In the genomic region with DNA sequence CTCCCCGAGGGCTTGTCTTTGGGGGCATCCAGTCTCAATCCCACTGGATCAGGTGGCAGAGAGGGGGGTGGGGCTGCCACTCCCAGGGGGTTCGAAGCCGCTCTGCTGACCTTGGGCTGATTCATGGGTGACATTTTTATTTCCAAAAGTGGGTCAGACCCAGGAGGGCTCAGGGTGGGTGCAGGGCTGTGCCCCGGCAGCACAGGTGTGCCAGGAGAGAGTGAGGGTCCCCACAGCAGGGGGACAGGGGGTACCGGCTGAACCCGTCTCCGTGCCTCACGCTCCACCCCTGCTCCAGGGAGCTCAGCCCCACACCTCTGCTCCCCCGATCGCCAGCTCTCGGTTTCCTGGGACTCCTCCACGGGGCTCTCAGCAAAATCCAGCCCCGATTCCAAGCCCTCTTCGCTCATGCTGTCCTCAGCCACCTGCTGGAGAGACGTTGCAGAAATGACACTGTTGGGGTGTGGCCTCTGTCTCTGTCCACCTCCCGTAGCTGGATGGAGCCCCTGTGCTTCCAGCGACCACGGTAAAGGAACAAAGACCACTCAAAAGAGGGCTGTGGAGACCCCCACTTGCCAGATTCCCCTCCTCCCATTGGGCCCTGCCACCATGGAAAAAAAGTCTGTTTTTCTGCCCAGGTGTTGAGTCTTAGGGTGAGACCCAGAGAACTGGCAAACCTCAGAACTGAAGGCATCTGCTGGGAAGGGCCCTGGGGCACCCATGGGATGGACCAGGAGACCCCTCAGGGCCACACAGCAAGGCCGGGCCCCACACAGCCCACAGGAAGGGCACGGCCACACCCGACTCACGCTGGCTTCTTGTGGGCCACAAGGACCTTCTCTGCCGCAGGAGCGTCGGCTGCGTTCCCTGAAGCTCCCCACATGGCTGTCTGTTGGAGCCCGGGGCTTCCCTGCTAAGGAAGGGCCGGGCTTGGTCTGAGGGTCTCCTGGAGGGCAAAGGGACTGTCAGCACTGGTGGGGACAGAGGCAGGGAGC, we compare ENCODE assay signal across 18 cellular contexts. TPM values are rescaled to one million over a fixed set of nuclear protein-coding genes. Genes with fewer than 3 reads are reported as not detected.
DNase-seq lines count a peak whose midpoint lies in the region; ATAC-seq, FAIRE-seq and TF ChIP-seq lines count a peak whose summit lies in the region.
"Had no signal": no experiment of that assay in that cellular context is flagged by ENCODE, and none has a peak within 500 bp of the region (broad histone marks: within the 10 kb centered on the region; RNA-seq: fewer than 3 reads in every experiment).

No MANE protein-coding gene starts in this region.

- H3K79me2 ChIP-seq in GM12878 (ENCODE audit: control insufficient read depth, insufficient read depth, low read length) = no peaks in the 10 kb centered on the region

- H3K27ac ChIP-seq in GM12878 (ENCODE audit: control insufficient read depth, insufficient read depth) (no peak overlapping the region), sigmoid colon (no peak overlapping the region)
- H3K27ac ChIP-seq: SJCRH30 had no signal

- H3K27me3 Mint-ChIP-seq in MCF 10A (ENCODE audit: insufficient read depth, unreplicated experiment) = no peaks in the 10 kb centered on the region
- H3K27me3 Mint-ChIP-seq in HFFc6 (ENCODE audit: insufficient read depth) = peaks cover 5% of the 10 kb centered on the region
- H3K27me3 Mint-ChIP-seq: CD4-positive, CD25-positive, alpha-beta regulatory T cell had no signal

- no peak overlapping the region for H2AFZ ChIP-seq in GM12878 (ENCODE audit: control insufficient read depth, low read depth, low read length)

- CTCF ChIA-PET in MCF 10A (lab: Yijun Ruan, JAX) = interaction anchor here (0.5 to 0.7 kb wide), 3 partner anchors 9 to 28 kb away, joined by 3 read pairs; no protein-coding TSS in a partner anchor
- CTCF ChIA-PET in GM12878 (lab: Yijun Ruan, JAX) = no interaction called here

- DNase-seq in T47D (ENCODE audit: low read depth in 1 of 2, low spot score in 1 of 2) = peak; percentile 73 to 89
- no peak for DNase-seq in MCF 10A (ENCODE audit: unreplicated experiment)
- DNase-seq in HFFc6 = no peak
- no peak for DNase-seq in GM12878 (ENCODE audit: low read depth, low spot score)
- DNase-seq in retinal pigment epithelial cell (ENCODE audit: low read depth) = no peak
- no peak for DNase-seq in activated CD8-positive, alpha-beta memory T cell treated with anti-CD3 and anti-CD28 coated beads, Interleukin-2, amount 50 U/mL, for 4 hours
- no peak for DNase-seq in sigmoid colon
- DNase-seq: CD4-positive, CD25-positive, alpha-beta regulatory T cell; effector memory CD4-positive, alpha-beta T cell; NCI-H345; posterior cingulate gyrus; stimulated activated naive B cell treated with anti-CD40 and anti-IgM and Interleukin-4, amounts not matched to agents 10 μg/mL and 1 μg/mL and 100 μg/mL, for 72 hours had no signal

- H3K4me1 Mint-ChIP-seq in MCF 10A (ENCODE audit: insufficient read depth, unreplicated experiment) = peaks cover 7% of the 10 kb centered on the region
- peaks cover 9% of the 10 kb centered on the region for H3K4me1 Mint-ChIP-seq in HFFc6 (ENCODE audit: low read depth)
- H3K4me1 Mint-ChIP-seq: CD4-positive, CD25-positive, alpha-beta regulatory T cell had no signal

- no peak for FAIRE-seq in GM12878 (lab: Jason Lieb, UNC)
- FAIRE-seq: astrocyte had no signal

- POLR2A ChIA-PET in MCF 10A (lab: Yijun Ruan, JAX) = no interaction called here
- POLR2A ChIA-PET in GM12878 (lab: Charles Lee) = no interaction called here

- no peak overlapping the region for H3K4me3 ChIP-seq in GM12878
- no peak overlapping the region for H3K4me3 ChIP-seq in retinal pigment epithelial cell (ENCODE audit: low read length)
- no peak overlapping the region for H3K4me3 ChIP-seq in sigmoid colon
- H3K4me3 ChIP-seq: lung, SJCRH30 had no signal

- no peaks in the 10 kb centered on the region for H4K20me1 ChIP-seq in GM12878 (ENCODE audit: control insufficient read depth, insufficient read depth)

- H3K27me3 ChIP-seq in GM12878 (replicated peaks in 1 of 2; ENCODE audit: control insufficient read depth in 2 of 2, insufficient read depth in 2 of 2, low read length in 1 of 2) (no peaks in the 10 kb centered on the region; a peak in 2 of 4 replicates), sigmoid colon (peaks cover 0 to 36% (median 4%) of the 10 kb centered on the region in 3 donors)

- no peaks in the 10 kb centered on the region for H3K4me1 ChIP-seq in GM12878 (ENCODE audit: control insufficient read depth, insufficient read depth, low read length)
- no peaks in the 10 kb centered on the region for H3K4me1 ChIP-seq in sigmoid colon

- SMC1A ChIA-PET in GM12878 (lab: Charles Lee; ENCODE audit: uncharacterized antibody, unreplicated experiment) = no interaction called here

- no peak for TF ChIP-seq CTCF in MCF 10A (IDR thresholded peaks at IDR 0.05; ENCODE audit: unreplicated experiment)
- TF ChIP-seq CTCF in HFFc6 (IDR thresholded peaks at IDR 0.05) = peak; percentile 41; the same call in 1 of the 2 replicates
- 0 out of 6 replicates have a peak, but pooled peaks of 1 of the 3 experiments have one; percentile 11 for TF ChIP-seq CTCF in GM12878 (IDR thresholded peaks at IDR 0.05 in 2 of 3, conservative IDR thresholded peaks at IDR 0.05 in 1 of 3; ENCODE audit: control insufficient read depth in 2 of 3, extremely low read depth in 1 of 3, insufficient read depth in 1 of 3, low read depth in 3 of 3, low read length in 3 of 3)
- TF ChIP-seq CTCF in retinal pigment epithelial cell (conservative IDR thresholded peaks at IDR 0.05; ENCODE audit: low read depth, low read length) = peak; percentile 16
- no peak for TF ChIP-seq CTCF in sigmoid colon (IDR thresholded peaks at IDR 0.05)

- TF ChIP-seq EP300 in GM12878 (IDR thresholded peaks at IDR 0.05; ENCODE audit: borderline replicate concordance in 1 of 2, control insufficient read depth in 1 of 2, low read depth in 2 of 2, low read length in 2 of 2) = no peak
- no peak for TF ChIP-seq EP300 in sigmoid colon (IDR thresholded peaks at IDR 0.05)

- H3K9me3 ChIP-seq in GM12878 (replicated peaks; ENCODE audit: control insufficient read depth, insufficient read depth, low read length) (no peaks in the 10 kb centered on the region), sigmoid colon (no peaks in the 10 kb centered on the region)
- H3K9me3 ChIP-seq: SJCRH30 had no signal

- no peak for TF ChIP-seq RAD21 in GM12878 (IDR thresholded peaks at IDR 0.05; ENCODE audit: insufficient read depth, low read depth, low read length)

- no peak overlapping the region for H3K9ac ChIP-seq in GM12878 (ENCODE audit: control insufficient read depth, insufficient read depth, low read length)

- no peaks in the 10 kb centered on the region for H3K9me3 Mint-ChIP-seq in MCF 10A (ENCODE audit: unreplicated experiment)
- H3K9me3 Mint-ChIP-seq in HFFc6 = no peaks in the 10 kb centered on the region
- H3K9me3 Mint-ChIP-seq: CD4-positive, CD25-positive, alpha-beta regulatory T cell; stimulated activated naive B cell treated with anti-CD40 and anti-IgM and Interleukin-4, amounts not matched to agents 10 μg/mL and 1 μg/mL and 100 μg/mL, for 72 hours had no signal

- TF ChIP-seq POLR2A in GM12878 (IDR thresholded peaks at IDR 0.05; ENCODE audit: low read depth, low read length) (no peak), sigmoid colon (IDR thresholded peaks at IDR 0.05) (no peak)

- H3K4me3 Mint-ChIP-seq in MCF 10A (ENCODE audit: unreplicated experiment) (no peak overlapping the region), HFFc6 (no peak overlapping the region)
- H3K4me3 Mint-ChIP-seq: CD4-positive, CD25-positive, alpha-beta regulatory T cell; stimulated activated naive B cell treated with anti-CD40 and anti-IgM and Interleukin-4, amounts not matched to agents 10 μg/mL and 1 μg/mL and 100 μg/mL, for 72 hours had no signal

- no peak overlapping the region for H3K27ac Mint-ChIP-seq in MCF 10A (ENCODE audit: low read depth, unreplicated experiment)
- no peak overlapping the region for H3K27ac Mint-ChIP-seq in HFFc6
- H3K27ac Mint-ChIP-seq: stimulated activated naive B cell treated with anti-CD40 and anti-IgM and Interleukin-4, amounts not matched to agents 10 μg/mL and 1 μg/mL and 100 μg/mL, for 72 hours had no signal

- peak; percentile 55; the same call in 2 of the 3 replicates for ATAC-seq in GM12878
- no peak for ATAC-seq in HG02642 (IDR thresholded peaks at IDR 0.05; ENCODE audit: poor library complexity, unreplicated experiment)

- 33% methylated on average over 28 of the region's 28 CpGs for WGBS in GM12878 (ENCODE audit: insufficient coverage, insufficient replicate concordance, low lambda C conversion rate, missing lambda C conversion rate)
- WGBS in sigmoid colon, 2 donors = 40 to 63% methylated on average over 28 of the region's 28 CpGs

- BruUV-seq in MCF 10A (replicated peaks; lab: Mats Ljungman, UMichigan) (no TSS peak), GM12878 (replicated peaks; lab: Mats Ljungman, UMichigan) (no TSS peak)

- intact Hi-C loops in MCF 10A (cut with micrococcal nuclease) (no loop called here), GM12878 (cut with micrococcal nuclease; ENCODE audit: unreplicated experiment) (no loop called here), sigmoid colon (cut with DNase I) (no loop called here)

- RAD21 ChIA-PET in GM12878 (lab: Charles Lee; ENCODE audit: unreplicated experiment) = no interaction called here

- H3K36me3 ChIP-seq in GM12878 (ENCODE audit: control insufficient read depth in 2 of 2, insufficient read depth in 2 of 2, low read length in 1 of 2) (no peaks in the 10 kb centered on the region), sigmoid colon (no peaks in the 10 kb centered on the region)
- H3K36me3 ChIP-seq: SJCRH30 had no signal

- no peak overlapping the region for H3K4me2 ChIP-seq in GM12878 (ENCODE audit: control insufficient read depth, insufficient read depth)

- no peaks in the 10 kb centered on the region for H3K36me3 Mint-ChIP-seq in MCF 10A (ENCODE audit: insufficient read depth, unreplicated experiment)
- H3K36me3 Mint-ChIP-seq in HFFc6 (ENCODE audit: low read depth) = no peaks in the 10 kb centered on the region
- H3K36me3 Mint-ChIP-seq: CD4-positive, CD25-positive, alpha-beta regulatory T cell; stimulated activated naive B cell treated with anti-CD40 and anti-IgM and Interleukin-4, amounts not matched to agents 10 μg/mL and 1 μg/mL and 100 μg/mL, for 72 hours had no signal

- in situ Hi-C loops in T47D (cut with HindIII; ENCODE audit: low pct_unique_long_range_greater_than_20kb, low sequenced_read_pairs) (no loop called here), GM12878 (cut with MboI) (no loop called here)

RNA-seq across cellular contexts. Expression of gene QSOX2, which starts 10.6 kb away (rescaled TPM):
- total RNA-seq in MCF 10A (2022) = 23.7 and 27.7 TPM in 2 replicates
- total RNA-seq in HFFc6 (2021; fragmentation: NEBNext Ultra II Directional; extraction: Animal tissue kit (Norgen Biotek cat#: 25700)) = 10 to 100 TPM; 20.1 to 24.9 (median 21.9) TPM
- total RNA-seq in GM12878 (2013; cell fraction: nucleolus; rRNA removed) = 31.6 and 38.4 TPM in 2 replicates
- total RNA-seq in GM12878 (2014; rRNA removed) = 9.0 and 10.1 TPM in 2 replicates
- 7.1 and 7.8 TPM in 2 replicates for total RNA-seq in GM12878 (2014; rRNA removed; fragmentation: Illumina TruSeq; extraction: Trizol)
- total RNA-seq in GM12878 (2021) = 15.8 and 16.1 TPM in 2 replicates
- 4.2 TPM for polyA plus RNA-seq in GM12878 (2011; ENCODE audit: low read depth)
- 11.4 and 15.4 TPM in 2 replicates for polyA plus RNA-seq in GM12878 (2011; rRNA removed)
- 9.9 and 11.1 TPM in 2 replicates for polyA plus RNA-seq in GM12878 (2011; cell fraction: cytosol; rRNA removed)
- polyA plus RNA-seq in GM12878 (2011; cell fraction: nucleus; rRNA removed) = 51.1 and 55.5 TPM in 2 replicates
- polyA plus RNA-seq in GM12878 (2012) = 8.4 and 10.9 TPM in 2 replicates
- polyA plus RNA-seq in GM12878 (2014; fragmentation: Illumina TruSeq; extraction: Trizol) = 7.2 and 9.3 TPM in 2 replicates
- 1 to 10 TPM in 1 of 2 experiments, under 1 TPM in 1; 0.34 to 1.5 TPM for polyA plus RNA-seq in GM12878 (2014; fragmentation: Nextera tagmentation; extraction: Ambion mirVana)
- polyA plus RNA-seq in GM12878 (2014; rRNA removed) = 13.1 and 15.1 TPM in 2 replicates
- polyA plus RNA-seq in GM12878 (2016; fragmentation: Nextera tagmentation; extraction: Ambion mirVana) = 1 to 10 TPM in 1 of 2 experiments, under 1 TPM in 1; 0.45 to 2.1 TPM
- 8.7 and 10.6 TPM in 2 replicates for polyA minus RNA-seq in GM12878 (2011; rRNA and poly(A)+ RNA removed)
- polyA minus RNA-seq in GM12878 (2011; cell fraction: cytosol; rRNA and poly(A)+ RNA removed) = 3.5 and 4.1 TPM in 2 replicates
- polyA minus RNA-seq in GM12878 (2011; cell fraction: nucleus; rRNA and poly(A)+ RNA removed) = 8.6 and 11.9 TPM in 2 replicates
- total RNA-seq in sigmoid colon = 1 to 10 TPM; 3.2 to 6.4 (median 4.8) TPM
- 10 to 100 TPM in 1 of 3 donors, under 1 TPM in 2; 0.60 to 10.1 (median 0.69) TPM for polyA plus RNA-seq in sigmoid colon

RNA-seq across cellular contexts. Expression of gene CCDC187, which starts 47.7 kb away (rescaled TPM):
- total RNA-seq in MCF 10A (2022) (not detected in 2 replicates), GM12878 (2014; rRNA removed) (0.11 and 0.23 TPM in 2 replicates), GM12878 (2014; rRNA removed; fragmentation: Illumina TruSeq; extraction: Trizol) (not detected in 2 replicates), GM12878 (2021) (0.08 TPM in 1 of 2 replicates, not detected in the other), sigmoid colon (not detected)
- not detected for total RNA-seq in HFFc6 (2021; fragmentation: NEBNext Ultra II Directional; extraction: Animal tissue kit (Norgen Biotek cat#: 25700))
- 0.13 TPM in 1 of 2 replicates, not detected in the other for total RNA-seq in GM12878 (2013; cell fraction: nucleolus; rRNA removed)
- polyA plus RNA-seq in GM12878 (2011; ENCODE audit: low read depth) = not detected
- polyA plus RNA-seq in GM12878 (2011; rRNA removed) (0.01 and 0.04 TPM in 2 replicates), GM12878 (2014; fragmentation: Illumina TruSeq; extraction: Trizol) (not detected in 2 replicates), GM12878 (2014; fragmentation: Nextera tagmentation; extraction: Ambion mirVana) (not detected), GM12878 (2014; rRNA removed) (not detected in 2 replicates), GM12878 (2016; fragmentation: Nextera tagmentation; extraction: Ambion mirVana) (under 1 TPM in 1 of 2 experiments, not detected in 1; 0.04 TPM), sigmoid colon (under 1 TPM in 1 of 3 donors, not detected in 2; 0.32 TPM)
- polyA plus RNA-seq in GM12878 (2011; cell fraction: cytosol; rRNA removed) = 0.02 and 0.04 TPM in 2 replicates
- polyA plus RNA-seq in GM12878 (2011; cell fraction: nucleus; rRNA removed) = 0.29 and 0.49 TPM in 2 replicates
- 0.01 TPM in 1 of 2 replicates, not detected in the other for polyA plus RNA-seq in GM12878 (2012)
- 0.26 TPM in 1 of 2 replicates, not detected in the other for polyA minus RNA-seq in GM12878 (2011; rRNA and poly(A)+ RNA removed)
- not detected in 2 replicates for polyA minus RNA-seq in GM12878 (2011; cell fraction: cytosol; rRNA and poly(A)+ RNA removed)
- 0.24 and 0.38 TPM in 2 replicates for polyA minus RNA-seq in GM12878 (2011; cell fraction: nucleus; rRNA and poly(A)+ RNA removed)
- total RNA-seq: CD4-positive, CD25-positive, alpha-beta regulatory T cell; glomerular endothelial cell; H4; SJCRH30 had no signal
- polyA plus RNA-seq: CD4-positive, CD25-positive, alpha-beta regulatory T cell had no signal

RNA-seq across cellular contexts. Expression of gene LHX3, which starts 51.3 kb away (rescaled TPM):
- total RNA-seq in MCF 10A (2022) (0.22 and 0.26 TPM in 2 replicates), GM12878 (2014; rRNA removed) (not detected in 2 replicates), GM12878 (2014; rRNA removed; fragmentation: Illumina TruSeq; extraction: Trizol) (not detected in 2 replicates), GM12878 (2021) (not detected in 2 replicates), sigmoid colon (not detected)
- total RNA-seq in HFFc6 (2021; fragmentation: NEBNext Ultra II Directional; extraction: Animal tissue kit (Norgen Biotek cat#: 25700)) = not detected
- not detected in 2 replicates for total RNA-seq in GM12878 (2013; cell fraction: nucleolus; rRNA removed)
- not detected for polyA plus RNA-seq in GM12878 (2011; ENCODE audit: low read depth)
- polyA plus RNA-seq in GM12878 (2011; rRNA removed) (not detected in 2 replicates), GM12878 (2014; fragmentation: Illumina TruSeq; extraction: Trizol) (not detected in 2 replicates), GM12878 (2014; fragmentation: Nextera tagmentation; extraction: Ambion mirVana) (not detected), GM12878 (2014; rRNA removed) (not detected in 2 replicates), GM12878 (2016; fragmentation: Nextera tagmentation; extraction: Ambion mirVana) (not detected), sigmoid colon (not detected)
- polyA plus RNA-seq in GM12878 (2011; cell fraction: cytosol; rRNA removed) = not detected in 2 replicates
- polyA plus RNA-seq in GM12878 (2011; cell fraction: nucleus; rRNA removed) = 0.06 TPM in 1 of 2 replicates, not detected in the other
- polyA plus RNA-seq in GM12878 (2012) = not detected in 2 replicates
- polyA minus RNA-seq in GM12878 (2011; rRNA and poly(A)+ RNA removed) = not detected in 2 replicates
- polyA minus RNA-seq in GM12878 (2011; cell fraction: cytosol; rRNA and poly(A)+ RNA removed) = not detected in 2 replicates
- polyA minus RNA-seq in GM12878 (2011; cell fraction: nucleus; rRNA and poly(A)+ RNA removed) = not detected in 2 replicates
- total RNA-seq: astrocyte; CD4-positive, CD25-positive, alpha-beta regulatory T cell; glomerular endothelial cell; H4; lung; SJCRH30 had no signal
- polyA plus RNA-seq: CD4-positive, CD25-positive, alpha-beta regulatory T cell; lung had no signal

Comparison
In these comparisons a context has a peak if more than half of its experiments do, and no peak if none do; other contexts are left out.
1. DNase-seq: peak in T47D (2 of 2); none in MCF 10A (single experiment), HFFc6 (single experiment), GM12878 (single experiment), retinal pigment epithelial cell (single experiment), activated CD8-positive, alpha-beta memory T cell treated with anti-CD3 and anti-CD28 coated beads, Interleukin-2, amount 50 U/mL, for 4 hours (single experiment) and sigmoid colon (single experiment).
2. CTCF ChIP-seq: peak in HFFc6 (single experiment) and retinal pigment epithelial cell (single experiment); none in MCF 10A (single experiment) and sigmoid colon (0 of 4).